In the genomic region with DNA sequence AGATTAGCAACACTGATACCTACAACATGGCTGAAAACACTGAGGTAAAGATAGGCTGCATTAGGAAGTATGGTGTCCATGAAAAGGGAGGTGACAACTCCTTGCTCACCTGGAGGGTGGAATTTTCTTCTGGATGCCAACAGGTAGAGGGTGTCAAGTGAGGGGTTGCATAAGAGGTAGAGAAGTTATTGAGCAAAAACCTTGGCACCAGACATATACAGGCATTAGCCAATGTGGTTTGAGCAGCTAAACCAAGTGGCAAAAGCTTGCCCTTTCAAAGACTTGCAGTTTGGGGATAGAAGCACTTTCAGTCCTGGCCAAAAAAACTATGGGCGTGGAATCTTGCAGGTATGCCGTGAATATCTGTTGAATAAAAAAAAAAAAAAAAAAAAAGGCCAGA, we compare ENCODE assay signal across 1 cellular context.
TF ChIP-seq lines count a peak whose summit lies in the region.

No MANE protein-coding gene starts in this region.

TF ChIP-seq in WTC11, 78 proteins besides CTCF, POLR2A, EP300 and RAD21:
- TF ChIP-seq, protein P1, sequence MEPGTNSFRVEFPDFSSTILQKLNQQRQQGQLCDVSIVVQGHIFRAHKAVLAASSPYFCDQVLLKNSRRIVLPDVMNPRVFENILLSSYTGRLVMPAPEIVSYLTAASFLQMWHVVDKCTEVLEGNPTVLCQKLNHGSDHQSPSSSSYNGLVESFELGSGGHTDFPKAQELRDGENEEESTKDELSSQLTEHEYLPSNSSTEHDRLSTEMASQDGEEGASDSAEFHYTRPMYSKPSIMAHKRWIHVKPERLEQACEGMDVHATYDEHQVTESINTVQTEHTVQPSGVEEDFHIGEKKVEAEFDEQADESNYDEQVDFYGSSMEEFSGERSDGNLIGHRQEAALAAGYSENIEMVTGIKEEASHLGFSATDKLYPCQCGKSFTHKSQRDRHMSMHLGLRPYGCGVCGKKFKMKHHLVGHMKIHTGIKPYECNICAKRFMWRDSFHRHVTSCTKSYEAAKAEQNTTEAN (CRISPR knock-in tag; IDR thresholded peaks at IDR 0.05) = no peak
- TF ChIP-seq NFYB (CRISPR knock-in tag; conservative IDR thresholded peaks at IDR 0.05; ENCODE audit: low read depth) (no peak), ZNF121 (CRISPR knock-in tag; IDR thresholded peaks at IDR 0.05) (no peak), STAT6 (CRISPR knock-in tag; conservative IDR thresholded peaks at IDR 0.05; ENCODE audit: low read depth) (no peak), RELA (CRISPR knock-in tag; IDR thresholded peaks at IDR 0.05; ENCODE audit: borderline replicate concordance) (no peak), CREM (CRISPR knock-in tag; IDR thresholded peaks at IDR 0.05) (no peak)
- TF ChIP-seq, protein P2, sequence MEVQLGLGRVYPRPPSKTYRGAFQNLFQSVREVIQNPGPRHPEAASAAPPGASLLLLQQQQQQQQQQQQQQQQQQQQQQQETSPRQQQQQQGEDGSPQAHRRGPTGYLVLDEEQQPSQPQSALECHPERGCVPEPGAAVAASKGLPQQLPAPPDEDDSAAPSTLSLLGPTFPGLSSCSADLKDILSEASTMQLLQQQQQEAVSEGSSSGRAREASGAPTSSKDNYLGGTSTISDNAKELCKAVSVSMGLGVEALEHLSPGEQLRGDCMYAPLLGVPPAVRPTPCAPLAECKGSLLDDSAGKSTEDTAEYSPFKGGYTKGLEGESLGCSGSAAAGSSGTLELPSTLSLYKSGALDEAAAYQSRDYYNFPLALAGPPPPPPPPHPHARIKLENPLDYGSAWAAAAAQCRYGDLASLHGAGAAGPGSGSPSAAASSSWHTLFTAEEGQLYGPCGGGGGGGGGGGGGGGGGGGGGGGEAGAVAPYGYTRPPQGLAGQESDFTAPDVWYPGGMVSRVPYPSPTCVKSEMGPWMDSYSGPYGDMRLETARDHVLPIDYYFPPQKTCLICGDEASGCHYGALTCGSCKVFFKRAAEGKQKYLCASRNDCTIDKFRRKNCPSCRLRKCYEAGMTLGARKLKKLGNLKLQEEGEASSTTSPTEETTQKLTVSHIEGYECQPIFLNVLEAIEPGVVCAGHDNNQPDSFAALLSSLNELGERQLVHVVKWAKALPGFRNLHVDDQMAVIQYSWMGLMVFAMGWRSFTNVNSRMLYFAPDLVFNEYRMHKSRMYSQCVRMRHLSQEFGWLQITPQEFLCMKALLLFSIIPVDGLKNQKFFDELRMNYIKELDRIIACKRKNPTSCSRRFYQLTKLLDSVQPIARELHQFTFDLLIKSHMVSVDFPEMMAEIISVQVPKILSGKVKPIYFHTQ (CRISPR knock-in tag; IDR thresholded peaks at IDR 0.05) = no peak
- TF ChIP-seq, protein P3, sequence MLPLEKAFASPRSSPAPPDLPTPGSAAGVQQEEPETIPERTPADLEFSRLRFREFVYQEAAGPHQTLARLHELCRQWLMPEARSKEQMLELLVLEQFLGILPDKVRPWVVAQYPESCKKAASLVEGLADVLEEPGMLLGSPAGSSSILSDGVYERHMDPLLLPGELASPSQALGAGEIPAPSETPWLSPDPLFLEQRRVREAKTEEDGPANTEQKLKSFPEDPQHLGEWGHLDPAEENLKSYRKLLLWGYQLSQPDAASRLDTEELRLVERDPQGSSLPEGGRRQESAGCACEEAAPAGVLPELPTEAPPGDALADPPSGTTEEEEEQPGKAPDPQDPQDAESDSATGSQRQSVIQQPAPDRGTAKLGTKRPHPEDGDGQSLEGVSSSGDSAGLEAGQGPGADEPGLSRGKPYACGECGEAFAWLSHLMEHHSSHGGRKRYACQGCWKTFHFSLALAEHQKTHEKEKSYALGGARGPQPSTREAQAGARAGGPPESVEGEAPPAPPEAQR (CRISPR knock-in tag; IDR thresholded peaks at IDR 0.05) = no peak
- TF ChIP-seq, protein P4, sequence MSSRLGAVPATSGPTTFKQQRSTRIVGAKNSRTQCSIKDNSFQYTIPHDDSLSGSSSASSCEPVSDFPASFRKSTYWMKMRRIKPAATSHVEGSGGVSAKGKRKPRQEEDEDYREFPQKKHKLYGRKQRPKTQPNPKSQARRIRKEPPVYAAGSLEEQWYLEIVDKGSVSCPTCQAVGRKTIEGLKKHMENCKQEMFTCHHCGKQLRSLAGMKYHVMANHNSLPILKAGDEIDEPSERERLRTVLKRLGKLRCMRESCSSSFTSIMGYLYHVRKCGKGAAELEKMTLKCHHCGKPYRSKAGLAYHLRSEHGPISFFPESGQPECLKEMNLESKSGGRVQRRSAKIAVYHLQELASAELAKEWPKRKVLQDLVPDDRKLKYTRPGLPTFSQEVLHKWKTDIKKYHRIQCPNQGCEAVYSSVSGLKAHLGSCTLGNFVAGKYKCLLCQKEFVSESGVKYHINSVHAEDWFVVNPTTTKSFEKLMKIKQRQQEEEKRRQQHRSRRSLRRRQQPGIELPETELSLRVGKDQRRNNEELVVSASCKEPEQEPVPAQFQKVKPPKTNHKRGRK (CRISPR knock-in tag; IDR thresholded peaks at IDR 0.05; ENCODE audit: borderline replicate concordance) = no peak
- TF ChIP-seq, protein P5, sequence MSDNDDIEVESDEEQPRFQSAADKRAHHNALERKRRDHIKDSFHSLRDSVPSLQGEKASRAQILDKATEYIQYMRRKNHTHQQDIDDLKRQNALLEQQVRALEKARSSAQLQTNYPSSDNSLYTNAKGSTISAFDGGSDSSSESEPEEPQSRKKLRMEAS (CRISPR knock-in tag; IDR thresholded peaks at IDR 0.05) = no peak
